Comparison of ENCODE assay signal across 1 cellular context in the genomic region with DNA sequence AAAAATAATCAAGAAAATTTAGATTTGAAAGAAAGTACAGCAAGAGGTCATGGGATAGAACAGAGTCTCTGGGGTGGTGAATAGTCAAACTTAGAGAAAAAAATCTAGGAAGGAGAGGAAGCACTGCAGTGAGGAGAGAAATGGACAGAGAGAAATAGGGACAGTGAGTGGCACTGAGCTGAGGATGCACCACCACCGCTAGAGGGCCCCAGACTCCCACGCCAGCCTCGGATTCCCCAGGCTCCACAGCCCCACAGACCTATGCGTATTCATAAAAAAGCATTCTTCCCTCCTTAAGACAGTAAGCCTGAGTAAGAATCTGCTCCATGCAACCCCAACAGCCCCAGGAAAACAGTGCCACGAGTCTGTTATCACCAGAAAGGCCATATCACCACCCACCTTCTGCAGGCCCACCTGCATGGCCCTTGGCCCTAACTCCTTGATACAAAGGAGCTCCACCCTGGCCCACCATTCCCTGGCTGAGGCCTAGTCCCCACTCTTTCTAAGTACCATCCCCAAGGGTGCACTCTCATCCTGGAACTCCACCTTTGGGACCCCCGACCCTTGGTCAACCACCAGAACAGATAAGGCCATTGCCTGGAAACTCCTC.
TF ChIP-seq lines count a peak whose summit lies in the region.

No MANE protein-coding gene starts in this region.

TF ChIP-seq in GM12878, 131 proteins besides CTCF, POLR2A, EP300 and RAD21 (continued from another document):
- TF ChIP-seq, protein P1, sequence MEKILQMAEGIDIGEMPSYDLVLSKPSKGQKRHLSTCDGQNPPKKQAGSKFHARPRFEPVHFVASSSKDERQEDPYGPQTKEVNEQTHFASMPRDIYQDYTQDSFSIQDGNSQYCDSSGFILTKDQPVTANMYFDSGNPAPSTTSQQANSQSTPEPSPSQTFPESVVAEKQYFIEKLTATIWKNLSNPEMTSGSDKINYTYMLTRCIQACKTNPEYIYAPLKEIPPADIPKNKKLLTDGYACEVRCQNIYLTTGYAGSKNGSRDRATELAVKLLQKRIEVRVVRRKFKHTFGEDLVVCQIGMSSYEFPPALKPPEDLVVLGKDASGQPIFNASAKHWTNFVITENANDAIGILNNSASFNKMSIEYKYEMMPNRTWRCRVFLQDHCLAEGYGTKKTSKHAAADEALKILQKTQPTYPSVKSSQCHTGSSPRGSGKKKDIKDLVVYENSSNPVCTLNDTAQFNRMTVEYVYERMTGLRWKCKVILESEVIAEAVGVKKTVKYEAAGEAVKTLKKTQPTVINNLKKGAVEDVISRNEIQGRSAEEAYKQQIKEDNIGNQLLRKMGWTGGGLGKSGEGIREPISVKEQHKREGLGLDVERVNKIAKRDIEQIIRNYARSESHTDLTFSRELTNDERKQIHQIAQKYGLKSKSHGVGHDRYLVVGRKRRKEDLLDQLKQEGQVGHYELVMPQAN (conservative IDR thresholded peaks at IDR 0.05) = no peak
- TF ChIP-seq SMARCA5 (IDR thresholded peaks at IDR 0.05) = 0 out of 2 replicates have a peak, but pooled peaks have one; percentile 51
- no peak for TF ChIP-seq ZBTB33 (IDR thresholded peaks at IDR 0.05)
- peak; percentile 18 for TF ChIP-seq RELA (IDR thresholded peaks at IDR 0.05; ENCODE audit: borderline replicate concordance, partially characterized antibody)
- TF ChIP-seq TAF1 (IDR thresholded peaks at IDR 0.05; ENCODE audit: borderline replicate concordance, low read depth, low read length) = no peak
- TF ChIP-seq CREB1 (IDR thresholded peaks at IDR 0.05; ENCODE audit: low read depth) = no peak
- TF ChIP-seq MAX (IDR thresholded peaks at IDR 0.05; ENCODE audit: low read depth, low read length) = no peak
- no peak for TF ChIP-seq MTA3 (IDR thresholded peaks at IDR 0.05; ENCODE audit: borderline replicate concordance, low read length)
- TF ChIP-seq IRF4 (IDR thresholded peaks at IDR 0.05; ENCODE audit: low read depth, low read length) = 0 out of 2 replicates have a peak, but pooled peaks have one; percentile 53
- no peak for TF ChIP-seq ESRRA (IDR thresholded peaks at IDR 0.05; ENCODE audit: low read length)
